In the genomic region with DNA sequence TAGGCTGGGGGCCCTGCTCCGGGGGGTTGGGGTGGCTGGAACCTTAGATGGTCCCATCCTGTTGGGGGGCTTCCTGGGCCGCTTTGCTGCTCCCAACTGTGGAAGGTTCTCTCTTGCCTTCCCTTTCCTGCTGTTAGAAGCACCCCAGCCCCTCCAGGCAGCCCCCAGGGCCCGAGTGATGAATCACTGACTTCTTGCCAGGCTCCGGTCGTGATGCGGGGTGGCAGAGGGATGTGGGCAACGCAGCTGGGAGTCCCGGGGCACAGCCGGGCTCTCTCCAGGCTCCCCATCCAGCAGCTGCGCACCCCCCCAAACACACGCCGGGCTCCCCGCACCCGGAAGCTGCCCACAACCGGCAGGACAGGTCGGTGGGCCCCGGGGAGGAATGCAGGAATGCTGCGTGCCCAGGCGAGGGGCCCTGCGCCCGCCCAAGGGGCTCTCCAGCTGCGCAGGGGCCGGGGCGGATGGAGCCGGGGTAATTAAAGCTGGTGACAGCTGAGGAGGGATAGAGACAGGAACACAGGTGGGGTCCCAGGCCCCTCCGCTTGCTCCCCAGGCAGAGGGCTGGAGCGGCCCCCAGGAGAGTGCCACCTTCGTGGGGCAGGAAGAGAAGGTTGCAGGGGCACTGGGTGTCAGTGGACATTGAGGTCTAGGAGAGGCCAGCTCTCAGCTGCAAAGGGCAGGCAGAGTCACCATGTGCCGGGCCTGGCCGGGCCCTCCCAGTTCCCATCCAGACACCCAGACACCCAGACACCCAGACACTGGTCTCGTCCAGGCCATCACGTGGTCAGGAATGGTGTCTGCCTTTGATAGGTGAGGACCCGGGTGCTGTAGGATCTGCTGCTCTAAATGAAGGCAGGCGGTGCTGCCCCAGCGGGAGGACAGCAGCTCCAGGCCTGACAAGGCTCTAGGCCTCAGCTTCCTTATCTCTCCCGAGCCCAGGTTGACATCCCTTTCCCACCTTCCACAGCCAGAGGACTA, we compare ENCODE assay signal across 1 cellular context.
TF ChIP-seq lines count a peak whose summit lies in the region.

No MANE protein-coding gene starts in this region.

TF ChIP-seq in HepG2, 621 proteins besides CTCF, POLR2A, EP300 and RAD21:
- TF ChIP-seq, protein P1, sequence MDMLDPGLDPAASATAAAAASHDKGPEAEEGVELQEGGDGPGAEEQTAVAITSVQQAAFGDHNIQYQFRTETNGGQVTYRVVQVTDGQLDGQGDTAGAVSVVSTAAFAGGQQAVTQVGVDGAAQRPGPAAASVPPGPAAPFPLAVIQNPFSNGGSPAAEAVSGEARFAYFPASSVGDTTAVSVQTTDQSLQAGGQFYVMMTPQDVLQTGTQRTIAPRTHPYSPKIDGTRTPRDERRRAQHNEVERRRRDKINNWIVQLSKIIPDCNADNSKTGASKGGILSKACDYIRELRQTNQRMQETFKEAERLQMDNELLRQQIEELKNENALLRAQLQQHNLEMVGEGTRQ (IDR thresholded peaks at IDR 0.05; ENCODE audit: low read depth, low read length) = peak; percentile 40; the same call in 1 of the 2 replicates
- TF ChIP-seq, protein P1 (CRISPR knock-in tag; IDR thresholded peaks at IDR 0.05; ENCODE audit: borderline replicate concordance) = no peak; the same call in 1 of the 2 replicates
- TF ChIP-seq SP4 (CRISPR knock-in tag; IDR thresholded peaks at IDR 0.05) (0 out of 2 replicates have a peak, but pooled peaks have one; percentile 21), ZNF136 (CRISPR knock-in tag; IDR thresholded peaks at IDR 0.05; ENCODE audit: low read depth) (no peak), ZFY (CRISPR knock-in tag; IDR thresholded peaks at IDR 0.05) (peak; percentile 15; the same call in 1 of the 2 replicates), ZNF33B (CRISPR knock-in tag; IDR thresholded peaks at IDR 0.05) (peak; percentile 75; the same call in 1 of the 2 replicates), ZNF879 (CRISPR knock-in tag; IDR thresholded peaks at IDR 0.05) (no peak), ZNF367 (CRISPR knock-in tag; IDR thresholded peaks at IDR 0.05; ENCODE audit: borderline replicate concordance) (no peak), AKAP8 (CRISPR knock-in tag; IDR thresholded peaks at IDR 0.05) (0 out of 2 replicates have a peak, but pooled peaks have one; percentile 54), HNRNPL (IDR thresholded peaks at IDR 0.05; ENCODE audit: low read depth, low read length) (0 out of 2 replicates have a peak, but pooled peaks have one; percentile 37), REL (CRISPR knock-in tag; conservative IDR thresholded peaks at IDR 0.05) (no peak), ZNF251 (CRISPR knock-in tag; IDR thresholded peaks at IDR 0.05) (no peak), FOXO1 (CRISPR knock-in tag; IDR thresholded peaks at IDR 0.05) (no peak), RBAK (CRISPR knock-in tag; IDR thresholded peaks at IDR 0.05) (no peak), ZNF224 (CRISPR knock-in tag; IDR thresholded peaks at IDR 0.05) (0 out of 2 replicates have a peak, but pooled peaks have one; percentile 66), ZGPAT (CRISPR knock-in tag; IDR thresholded peaks at IDR 0.05) (0 out of 2 replicates have a peak, but pooled peaks have one; percentile 18), SKI (IDR thresholded peaks at IDR 0.05; ENCODE audit: partially characterized antibody) (peak; percentile 21), ZNF331 (CRISPR knock-in tag; IDR thresholded peaks at IDR 0.05) (0 out of 2 replicates have a peak, but pooled peaks have one; percentile 12), AGO2 (optimal IDR thresholded peaks at IDR 0.05; ENCODE audit: low read depth, low read length) (peak; percentile 32), ZNF17 (CRISPR knock-in tag; IDR thresholded peaks at IDR 0.05) (0 out of 2 replicates have a peak, but pooled peaks have one; percentile 10), RFX3 (CRISPR knock-in tag; IDR thresholded peaks at IDR 0.05) (no peak), ZNF567 (CRISPR knock-in tag; IDR thresholded peaks at IDR 0.05; ENCODE audit: borderline replicate concordance) (no peak), MYPOP (CRISPR knock-in tag; IDR thresholded peaks at IDR 0.05) (0 out of 2 replicates have a peak, but pooled peaks have one; percentile 20), GABPB1 (CRISPR knock-in tag; IDR thresholded peaks at IDR 0.05) (0 out of 2 replicates have a peak, but pooled peaks have one; percentile 6), ZFX (CRISPR knock-in tag; IDR thresholded peaks at IDR 0.05; ENCODE audit: low read depth) (0 out of 2 replicates have a peak, but pooled peaks have one; percentile 31), CEBPB (IDR thresholded peaks at IDR 0.05; ENCODE audit: borderline replicate concordance, low read depth, low read length) (no peak)
- TF ChIP-seq, protein P2, sequence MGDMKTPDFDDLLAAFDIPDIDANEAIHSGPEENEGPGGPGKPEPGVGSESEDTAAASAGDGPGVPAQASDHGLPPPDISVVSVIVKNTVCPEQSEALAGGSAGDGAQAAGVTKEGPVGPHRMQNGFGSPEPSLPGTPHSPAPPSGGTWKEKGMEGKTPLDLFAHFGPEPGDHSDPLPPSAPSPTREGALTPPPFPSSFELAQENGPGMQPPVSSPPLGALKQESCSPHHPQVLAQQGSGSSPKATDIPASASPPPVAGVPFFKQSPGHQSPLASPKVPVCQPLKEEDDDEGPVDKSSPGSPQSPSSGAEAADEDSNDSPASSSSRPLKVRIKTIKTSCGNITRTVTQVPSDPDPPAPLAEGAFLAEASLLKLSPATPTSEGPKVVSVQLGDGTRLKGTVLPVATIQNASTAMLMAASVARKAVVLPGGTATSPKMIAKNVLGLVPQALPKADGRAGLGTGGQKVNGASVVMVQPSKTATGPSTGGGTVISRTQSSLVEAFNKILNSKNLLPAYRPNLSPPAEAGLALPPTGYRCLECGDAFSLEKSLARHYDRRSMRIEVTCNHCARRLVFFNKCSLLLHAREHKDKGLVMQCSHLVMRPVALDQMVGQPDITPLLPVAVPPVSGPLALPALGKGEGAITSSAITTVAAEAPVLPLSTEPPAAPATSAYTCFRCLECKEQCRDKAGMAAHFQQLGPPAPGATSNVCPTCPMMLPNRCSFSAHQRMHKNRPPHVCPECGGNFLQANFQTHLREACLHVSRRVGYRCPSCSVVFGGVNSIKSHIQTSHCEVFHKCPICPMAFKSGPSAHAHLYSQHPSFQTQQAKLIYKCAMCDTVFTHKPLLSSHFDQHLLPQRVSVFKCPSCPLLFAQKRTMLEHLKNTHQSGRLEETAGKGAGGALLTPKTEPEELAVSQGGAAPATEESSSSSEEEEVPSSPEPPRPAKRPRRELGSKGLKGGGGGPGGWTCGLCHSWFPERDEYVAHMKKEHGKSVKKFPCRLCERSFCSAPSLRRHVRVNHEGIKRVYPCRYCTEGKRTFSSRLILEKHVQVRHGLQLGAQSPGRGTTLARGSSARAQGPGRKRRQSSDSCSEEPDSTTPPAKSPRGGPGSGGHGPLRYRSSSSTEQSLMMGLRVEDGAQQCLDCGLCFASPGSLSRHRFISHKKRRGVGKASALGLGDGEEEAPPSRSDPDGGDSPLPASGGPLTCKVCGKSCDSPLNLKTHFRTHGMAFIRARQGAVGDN (CRISPR knock-in tag; IDR thresholded peaks at IDR 0.05) = peak; percentile 42; the same call in 1 of the 2 replicates
- TF ChIP-seq, protein P3, sequence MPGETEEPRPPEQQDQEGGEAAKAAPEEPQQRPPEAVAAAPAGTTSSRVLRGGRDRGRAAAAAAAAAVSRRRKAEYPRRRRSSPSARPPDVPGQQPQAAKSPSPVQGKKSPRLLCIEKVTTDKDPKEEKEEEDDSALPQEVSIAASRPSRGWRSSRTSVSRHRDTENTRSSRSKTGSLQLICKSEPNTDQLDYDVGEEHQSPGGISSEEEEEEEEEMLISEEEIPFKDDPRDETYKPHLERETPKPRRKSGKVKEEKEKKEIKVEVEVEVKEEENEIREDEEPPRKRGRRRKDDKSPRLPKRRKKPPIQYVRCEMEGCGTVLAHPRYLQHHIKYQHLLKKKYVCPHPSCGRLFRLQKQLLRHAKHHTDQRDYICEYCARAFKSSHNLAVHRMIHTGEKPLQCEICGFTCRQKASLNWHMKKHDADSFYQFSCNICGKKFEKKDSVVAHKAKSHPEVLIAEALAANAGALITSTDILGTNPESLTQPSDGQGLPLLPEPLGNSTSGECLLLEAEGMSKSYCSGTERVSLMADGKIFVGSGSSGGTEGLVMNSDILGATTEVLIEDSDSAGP (CRISPR knock-in tag; IDR thresholded peaks at IDR 0.05; ENCODE audit: borderline replicate concordance) = 0 out of 2 replicates have a peak, but pooled peaks have one; percentile 26
- TF ChIP-seq, protein P4, sequence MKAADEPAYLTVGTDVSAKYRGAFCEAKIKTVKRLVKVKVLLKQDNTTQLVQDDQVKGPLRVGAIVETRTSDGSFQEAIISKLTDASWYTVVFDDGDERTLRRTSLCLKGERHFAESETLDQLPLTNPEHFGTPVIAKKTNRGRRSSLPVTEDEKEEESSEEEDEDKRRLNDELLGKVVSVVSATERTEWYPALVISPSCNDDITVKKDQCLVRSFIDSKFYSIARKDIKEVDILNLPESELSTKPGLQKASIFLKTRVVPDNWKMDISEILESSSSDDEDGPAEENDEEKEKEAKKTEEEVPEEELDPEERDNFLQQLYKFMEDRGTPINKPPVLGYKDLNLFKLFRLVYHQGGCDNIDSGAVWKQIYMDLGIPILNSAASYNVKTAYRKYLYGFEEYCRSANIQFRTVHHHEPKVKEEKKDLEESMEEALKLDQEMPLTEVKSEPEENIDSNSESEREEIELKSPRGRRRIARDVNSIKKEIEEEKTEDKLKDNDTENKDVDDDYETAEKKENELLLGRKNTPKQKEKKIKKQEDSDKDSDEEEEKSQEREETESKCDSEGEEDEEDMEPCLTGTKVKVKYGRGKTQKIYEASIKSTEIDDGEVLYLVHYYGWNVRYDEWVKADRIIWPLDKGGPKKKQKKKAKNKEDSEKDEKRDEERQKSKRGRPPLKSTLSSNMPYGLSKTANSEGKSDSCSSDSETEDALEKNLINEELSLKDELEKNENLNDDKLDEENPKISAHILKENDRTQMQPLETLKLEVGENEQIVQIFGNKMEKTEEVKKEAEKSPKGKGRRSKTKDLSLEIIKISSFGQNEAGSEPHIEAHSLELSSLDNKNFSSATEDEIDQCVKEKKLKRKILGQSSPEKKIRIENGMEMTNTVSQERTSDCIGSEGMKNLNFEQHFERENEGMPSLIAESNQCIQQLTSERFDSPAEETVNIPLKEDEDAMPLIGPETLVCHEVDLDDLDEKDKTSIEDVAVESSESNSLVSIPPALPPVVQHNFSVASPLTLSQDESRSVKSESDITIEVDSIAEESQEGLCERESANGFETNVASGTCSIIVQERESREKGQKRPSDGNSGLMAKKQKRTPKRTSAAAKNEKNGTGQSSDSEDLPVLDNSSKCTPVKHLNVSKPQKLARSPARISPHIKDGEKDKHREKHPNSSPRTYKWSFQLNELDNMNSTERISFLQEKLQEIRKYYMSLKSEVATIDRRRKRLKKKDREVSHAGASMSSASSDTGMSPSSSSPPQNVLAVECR (CRISPR knock-in tag; IDR thresholded peaks at IDR 0.05; ENCODE audit: borderline replicate concordance) = no peak
- TF ChIP-seq, protein P5, sequence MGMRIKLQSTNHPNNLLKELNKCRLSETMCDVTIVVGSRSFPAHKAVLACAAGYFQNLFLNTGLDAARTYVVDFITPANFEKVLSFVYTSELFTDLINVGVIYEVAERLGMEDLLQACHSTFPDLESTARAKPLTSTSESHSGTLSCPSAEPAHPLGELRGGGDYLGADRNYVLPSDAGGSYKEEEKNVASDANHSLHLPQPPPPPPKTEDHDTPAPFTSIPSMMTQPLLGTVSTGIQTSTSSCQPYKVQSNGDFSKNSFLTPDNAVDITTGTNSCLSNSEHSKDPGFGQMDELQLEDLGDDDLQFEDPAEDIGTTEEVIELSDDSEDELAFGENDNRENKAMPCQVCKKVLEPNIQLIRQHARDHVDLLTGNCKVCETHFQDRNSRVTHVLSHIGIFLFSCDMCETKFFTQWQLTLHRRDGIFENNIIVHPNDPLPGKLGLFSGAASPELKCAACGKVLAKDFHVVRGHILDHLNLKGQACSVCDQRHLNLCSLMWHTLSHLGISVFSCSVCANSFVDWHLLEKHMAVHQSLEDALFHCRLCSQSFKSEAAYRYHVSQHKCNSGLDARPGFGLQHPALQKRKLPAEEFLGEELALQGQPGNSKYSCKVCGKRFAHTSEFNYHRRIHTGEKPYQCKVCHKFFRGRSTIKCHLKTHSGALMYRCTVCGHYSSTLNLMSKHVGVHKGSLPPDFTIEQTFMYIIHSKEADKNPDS (CRISPR knock-in tag; IDR thresholded peaks at IDR 0.05) = no peak
- TF ChIP-seq, protein P6, sequence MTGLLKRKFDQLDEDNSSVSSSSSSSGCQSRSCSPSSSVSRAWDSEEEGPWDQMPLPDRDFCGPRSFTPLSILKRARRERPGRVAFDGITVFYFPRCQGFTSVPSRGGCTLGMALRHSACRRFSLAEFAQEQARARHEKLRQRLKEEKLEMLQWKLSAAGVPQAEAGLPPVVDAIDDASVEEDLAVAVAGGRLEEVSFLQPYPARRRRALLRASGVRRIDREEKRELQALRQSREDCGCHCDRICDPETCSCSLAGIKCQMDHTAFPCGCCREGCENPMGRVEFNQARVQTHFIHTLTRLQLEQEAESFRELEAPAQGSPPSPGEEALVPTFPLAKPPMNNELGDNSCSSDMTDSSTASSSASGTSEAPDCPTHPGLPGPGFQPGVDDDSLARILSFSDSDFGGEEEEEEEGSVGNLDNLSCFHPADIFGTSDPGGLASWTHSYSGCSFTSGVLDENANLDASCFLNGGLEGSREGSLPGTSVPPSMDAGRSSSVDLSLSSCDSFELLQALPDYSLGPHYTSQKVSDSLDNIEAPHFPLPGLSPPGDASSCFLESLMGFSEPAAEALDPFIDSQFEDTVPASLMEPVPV (CRISPR knock-in tag; IDR thresholded peaks at IDR 0.05) = 0 out of 2 replicates have a peak, but pooled peaks have one; percentile 45
- TF ChIP-seq, protein P7, sequence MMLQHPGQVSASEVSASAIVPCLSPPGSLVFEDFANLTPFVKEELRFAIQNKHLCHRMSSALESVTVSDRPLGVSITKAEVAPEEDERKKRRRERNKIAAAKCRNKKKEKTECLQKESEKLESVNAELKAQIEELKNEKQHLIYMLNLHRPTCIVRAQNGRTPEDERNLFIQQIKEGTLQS (CRISPR knock-in tag; IDR thresholded peaks at IDR 0.05) = no peak
TF ChIP-seq in HepG2: peak in this region for 18.
